1 cellular context compared by ENCODE assay signal in the genomic region with DNA sequence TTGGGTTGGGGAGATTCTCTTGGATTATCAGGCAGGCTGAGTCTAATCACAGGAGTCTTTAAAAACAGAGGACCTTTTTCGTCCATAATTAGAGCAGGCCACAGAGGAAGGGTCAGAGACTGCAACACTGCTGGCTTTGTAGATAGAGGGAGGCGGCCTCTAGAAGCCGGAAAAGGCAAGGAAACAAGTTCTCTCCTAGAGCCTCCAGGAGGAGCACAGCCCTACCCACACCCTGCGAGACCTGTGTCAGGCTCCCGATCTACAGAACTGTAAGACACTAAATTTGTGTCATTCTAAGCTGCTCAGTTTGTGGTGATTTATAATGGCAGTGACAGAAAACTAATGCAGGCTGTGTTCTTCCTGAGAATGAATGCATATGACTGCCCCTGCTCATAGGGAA.
TF ChIP-seq lines count a peak whose summit lies in the region.

No MANE protein-coding gene starts in this region.

TF ChIP-seq in HepG2, 621 proteins besides CTCF, POLR2A, EP300 and RAD21:
- TF ChIP-seq, protein P1, sequence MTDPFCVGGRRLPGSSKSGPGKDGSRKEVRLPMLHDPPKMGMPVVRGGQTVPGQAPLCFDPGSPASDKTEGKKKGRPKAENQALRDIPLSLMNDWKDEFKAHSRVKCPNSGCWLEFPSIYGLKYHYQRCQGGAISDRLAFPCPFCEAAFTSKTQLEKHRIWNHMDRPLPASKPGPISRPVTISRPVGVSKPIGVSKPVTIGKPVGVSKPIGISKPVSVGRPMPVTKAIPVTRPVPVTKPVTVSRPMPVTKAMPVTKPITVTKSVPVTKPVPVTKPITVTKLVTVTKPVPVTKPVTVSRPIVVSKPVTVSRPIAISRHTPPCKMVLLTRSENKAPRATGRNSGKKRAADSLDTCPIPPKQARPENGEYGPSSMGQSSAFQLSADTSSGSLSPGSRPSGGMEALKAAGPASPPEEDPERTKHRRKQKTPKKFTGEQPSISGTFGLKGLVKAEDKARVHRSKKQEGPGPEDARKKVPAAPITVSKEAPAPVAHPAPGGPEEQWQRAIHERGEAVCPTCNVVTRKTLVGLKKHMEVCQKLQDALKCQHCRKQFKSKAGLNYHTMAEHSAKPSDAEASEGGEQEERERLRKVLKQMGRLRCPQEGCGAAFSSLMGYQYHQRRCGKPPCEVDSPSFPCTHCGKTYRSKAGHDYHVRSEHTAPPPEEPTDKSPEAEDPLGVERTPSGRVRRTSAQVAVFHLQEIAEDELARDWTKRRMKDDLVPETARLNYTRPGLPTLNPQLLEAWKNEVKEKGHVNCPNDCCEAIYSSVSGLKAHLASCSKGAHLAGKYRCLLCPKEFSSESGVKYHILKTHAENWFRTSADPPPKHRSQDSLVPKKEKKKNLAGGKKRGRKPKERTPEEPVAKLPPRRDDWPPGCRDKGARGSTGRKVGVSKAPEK (CRISPR knock-in tag; IDR thresholded peaks at IDR 0.05; ENCODE audit: borderline replicate concordance): no peak
- TF ChIP-seq NFKBIZ (CRISPR knock-in tag; IDR thresholded peaks at IDR 0.05) (no peak), TBX3 (IDR thresholded peaks at IDR 0.05; ENCODE audit: borderline replicate concordance) (no peak), ZFP1 (CRISPR knock-in tag; IDR thresholded peaks at IDR 0.05) (no peak), TCF7 (IDR thresholded peaks at IDR 0.05; ENCODE audit: low read depth) (no peak), PHF20 (CRISPR knock-in tag; IDR thresholded peaks at IDR 0.05) (no peak), ZNF782 (CRISPR knock-in tag; IDR thresholded peaks at IDR 0.05; ENCODE audit: borderline replicate concordance) (no peak), GLI4 (CRISPR knock-in tag; IDR thresholded peaks at IDR 0.05; ENCODE audit: borderline replicate concordance) (no peak), CCDC6 (CRISPR knock-in tag; IDR thresholded peaks at IDR 0.05) (no peak), KAT2B (IDR thresholded peaks at IDR 0.05; ENCODE audit: borderline replicate concordance, low read depth, low read length) (no peak), ZNF792 (CRISPR knock-in tag; IDR thresholded peaks at IDR 0.05) (no peak)
- TF ChIP-seq, protein P2, sequence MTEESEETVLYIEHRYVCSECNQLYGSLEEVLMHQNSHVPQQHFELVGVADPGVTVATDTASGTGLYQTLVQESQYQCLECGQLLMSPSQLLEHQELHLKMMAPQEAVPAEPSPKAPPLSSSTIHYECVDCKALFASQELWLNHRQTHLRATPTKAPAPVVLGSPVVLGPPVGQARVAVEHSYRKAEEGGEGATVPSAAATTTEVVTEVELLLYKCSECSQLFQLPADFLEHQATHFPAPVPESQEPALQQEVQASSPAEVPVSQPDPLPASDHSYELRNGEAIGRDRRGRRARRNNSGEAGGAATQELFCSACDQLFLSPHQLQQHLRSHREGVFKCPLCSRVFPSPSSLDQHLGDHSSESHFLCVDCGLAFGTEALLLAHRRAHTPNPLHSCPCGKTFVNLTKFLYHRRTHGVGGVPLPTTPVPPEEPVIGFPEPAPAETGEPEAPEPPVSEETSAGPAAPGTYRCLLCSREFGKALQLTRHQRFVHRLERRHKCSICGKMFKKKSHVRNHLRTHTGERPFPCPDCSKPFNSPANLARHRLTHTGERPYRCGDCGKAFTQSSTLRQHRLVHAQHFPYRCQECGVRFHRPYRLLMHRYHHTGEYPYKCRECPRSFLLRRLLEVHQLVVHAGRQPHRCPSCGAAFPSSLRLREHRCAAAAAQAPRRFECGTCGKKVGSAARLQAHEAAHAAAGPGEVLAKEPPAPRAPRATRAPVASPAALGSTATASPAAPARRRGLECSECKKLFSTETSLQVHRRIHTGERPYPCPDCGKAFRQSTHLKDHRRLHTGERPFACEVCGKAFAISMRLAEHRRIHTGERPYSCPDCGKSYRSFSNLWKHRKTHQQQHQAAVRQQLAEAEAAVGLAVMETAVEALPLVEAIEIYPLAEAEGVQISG (CRISPR knock-in tag; IDR thresholded peaks at IDR 0.05): no peak
- TF ChIP-seq, protein P3, sequence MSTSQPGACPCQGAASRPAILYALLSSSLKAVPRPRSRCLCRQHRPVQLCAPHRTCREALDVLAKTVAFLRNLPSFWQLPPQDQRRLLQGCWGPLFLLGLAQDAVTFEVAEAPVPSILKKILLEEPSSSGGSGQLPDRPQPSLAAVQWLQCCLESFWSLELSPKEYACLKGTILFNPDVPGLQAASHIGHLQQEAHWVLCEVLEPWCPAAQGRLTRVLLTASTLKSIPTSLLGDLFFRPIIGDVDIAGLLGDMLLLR (CRISPR knock-in tag; IDR thresholded peaks at IDR 0.05): no peak
